Comparison of ENCODE assay signal across 9 cellular contexts in genomic region chr14:56555921-56556570, GRCh38. TPM values are rescaled to one million over a fixed set of nuclear protein-coding genes. Genes with fewer than 3 reads are reported as not detected.
A peak's percentile ranks its signal among the peaks of the same experiment; 100 is the strongest.
DNase-seq lines count a peak whose midpoint lies in the region; ATAC-seq and TF ChIP-seq lines count a peak whose summit lies in the region.
"Had no signal": no experiment of that assay in that cellular context is flagged by ENCODE, and none has a peak within 500 bp of the region (broad histone marks: within the 10 kb centered on the region; RNA-seq: fewer than 3 reads in every experiment).

No MANE protein-coding gene starts in this region.

- peak; percentile 60 for TF ChIP-seq CTCF in SK-N-SH (IDR thresholded peaks at IDR 0.05)

- H3K9me3 ChIP-seq in SK-N-SH, result no peaks in the 10 kb centered on the region
- H3K9me3 ChIP-seq: neutrophil had no signal

- no peak overlapping the region for H3K4me3 ChIP-seq in SK-N-SH (ENCODE audit: low read depth in 2 of 2, low read length in 1 of 2)

- H4K20me1 ChIP-seq in SK-N-SH (ENCODE audit: insufficient read depth), result no peaks in the 10 kb centered on the region

- no peak for TF ChIP-seq EP300 in SK-N-SH (IDR thresholded peaks at IDR 0.05; ENCODE audit: borderline replicate concordance in 1 of 2, low read depth in 1 of 2, low read length in 1 of 2)

- H3K36me3 ChIP-seq in SK-N-SH (replicated peaks in 1 of 2; ENCODE audit: control insufficient read depth in 1 of 2, insufficient read depth in 2 of 2, low read length in 1 of 2), result no peaks in the 10 kb centered on the region
- H3K36me3 ChIP-seq: neutrophil had no signal

- H3K79me2 ChIP-seq in SK-N-SH (ENCODE audit: insufficient read depth), result no peaks in the 10 kb centered on the region

- no peaks in the 10 kb centered on the region for H3K9me2 ChIP-seq in SK-N-SH

- H3K4me1 ChIP-seq in SK-N-SH (ENCODE audit: control insufficient read depth in 1 of 2, insufficient read depth in 2 of 2, low read depth in 1 of 2, low read length in 1 of 2), result no peaks in the 10 kb centered on the region

- CTCF ChIA-PET in SK-N-SH (lab: Yijun Ruan, JAX), result interaction anchor here (0.9 to 1.2 kb wide), 3 partner anchors 11 to 54 kb away, joined by 3 read pairs; no protein-coding TSS in a partner anchor

- DNase-seq in DMS53 (lab: John Stamatoyannopoulos, UW), result peak; percentile 82
- peak; percentile 36 for DNase-seq in LHCN-M2 (ENCODE audit: low read depth)
- DNase-seq in SK-N-SH, result peak; percentile 11
- peak; percentile 72 for DNase-seq in iPS-NIHi7 (ENCODE audit: extremely low spot score)
- no peak for DNase-seq in activated effector memory CD4-positive, alpha-beta T cell treated with anti-CD3 and anti-CD28 coated beads, Interleukin-2, amount 50 U/mL, for 16 hours
- no peak for DNase-seq in stimulated activated CD4-positive, alpha-beta T cell treated with anti-CD3 and anti-CD28 coated beads, Interleukin-2, amount 100 ng/mL, for 48 hours

- ATAC-seq in GM19328 (IDR thresholded peaks at IDR 0.05; ENCODE audit: unreplicated experiment) (no peak), GM18519 (IDR thresholded peaks at IDR 0.05; ENCODE audit: low FRiP score, unreplicated experiment) (no peak)

- peak; percentile 69 for TF ChIP-seq RAD21 in SK-N-SH (IDR thresholded peaks at IDR 0.05; ENCODE audit: low read length)

- no peaks in the 10 kb centered on the region for H3F3A ChIP-seq in SK-N-SH (replicated peaks; ENCODE audit: insufficient read depth)

- H3K27me3 ChIP-seq in SK-N-SH (ENCODE audit: insufficient read depth), result peaks cover 28% of the 10 kb centered on the region; the same call in 1 of the 2 replicates

- WGBS in SK-N-SH (ENCODE audit: low lambda C conversion rate), result 9% methylated on average over 5 of the region's 5 CpGs

- H3K4me2 ChIP-seq in SK-N-SH, result no peak overlapping the region

- no peak overlapping the region for H3K27ac ChIP-seq in SK-N-SH (ENCODE audit: low read depth in 2 of 2, low read length in 1 of 2)
- H3K27ac ChIP-seq: neutrophil had no signal

- no peak overlapping the region for H2AFZ ChIP-seq in SK-N-SH (ENCODE audit: low read depth)

- POLR2A ChIA-PET in SK-N-SH (lab: Yijun Ruan, JAX), result no interaction called here

- no peak overlapping the region for H3K9ac ChIP-seq in SK-N-SH

TF ChIP-seq in SK-N-SH, 30 proteins besides CTCF, POLR2A, EP300 and RAD21:
- TF ChIP-seq IRF3 (IDR thresholded peaks at IDR 0.05; ENCODE audit: low read depth, low read length), result no peak
- TF ChIP-seq SMC3 (IDR thresholded peaks at IDR 0.05; ENCODE audit: low read depth, low read length), result peak; percentile 18; the same call in 1 of the 2 replicates
TF ChIP-seq in SK-N-SH: peak in this region for 1.

RNA-seq across cellular contexts. Expression of gene TMEM260, which starts 23.6 kb away (rescaled TPM):
- total RNA-seq in LHCN-M2 (2014; rRNA removed), result 12.7 and 13.9 TPM in 2 replicates
- polyA plus RNA-seq in LHCN-M2 (2012), result 5.1 TPM
- 5.4 and 6.9 TPM in 2 replicates for polyA plus RNA-seq in SK-N-SH (2012; rRNA removed)
- polyA plus RNA-seq in SK-N-SH (2012; cell fraction: cytosol; rRNA removed), result 4.7 and 6.1 TPM in 2 replicates
- polyA plus RNA-seq in SK-N-SH (2012; cell fraction: nucleus; rRNA removed), result 7.8 and 12.9 TPM in 2 replicates

Comparison
In these comparisons a context has a peak if more than half of its experiments do, and no peak if none do; other contexts are left out.
1. DNase-seq: peak in DMS53 (single experiment), LHCN-M2 (single experiment), SK-N-SH (single experiment) and iPS-NIHi7 (single experiment); none in activated effector memory CD4-positive, alpha-beta T cell treated with anti-CD3 and anti-CD28 coated beads, Interleukin-2, amount 50 U/mL, for 16 hours (single experiment) and stimulated activated CD4-positive, alpha-beta T cell treated with anti-CD3 and anti-CD28 coated beads, Interleukin-2, amount 100 ng/mL, for 48 hours (0 of 2).